In the genomic region with DNA sequence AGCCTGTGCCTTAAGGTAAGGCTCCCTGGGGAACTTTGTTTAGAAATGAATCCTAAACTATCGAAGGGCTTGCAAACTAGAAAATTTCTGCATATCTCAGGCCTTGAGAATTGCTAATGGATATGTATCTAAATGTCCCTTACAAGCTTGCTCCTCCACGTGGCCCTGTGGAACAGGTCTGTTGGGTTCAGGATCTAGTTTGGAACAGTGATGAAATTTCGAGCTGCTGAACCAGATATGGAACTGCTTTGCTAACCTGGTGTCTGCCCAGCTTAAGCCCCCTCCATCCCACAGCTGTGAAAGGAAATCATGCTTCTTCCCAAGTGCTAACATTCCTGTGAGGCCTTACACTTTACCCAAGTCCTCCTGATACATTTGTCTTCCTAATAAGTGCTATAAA, we compare ENCODE assay signal across 13 cellular contexts. TPM values are rescaled to one million over a fixed set of nuclear protein-coding genes. Genes with fewer than 3 reads are reported as not detected.
DNase-seq lines count a peak whose midpoint lies in the region; ATAC-seq, FAIRE-seq and TF ChIP-seq lines count a peak whose summit lies in the region.
"Had no signal": no experiment of that assay in that cellular context is flagged by ENCODE, and none has a peak within 500 bp of the region (broad histone marks: within the 10 kb centered on the region; RNA-seq: fewer than 3 reads in every experiment).

No MANE protein-coding gene starts in this region.

- TF ChIP-seq RAD21 in GM12878 (IDR thresholded peaks at IDR 0.05; ENCODE audit: insufficient read depth, low read depth, low read length), result no peak

- no peak overlapping the region for H2AK5ac ChIP-seq in H9 (ENCODE audit: insufficient read length, low read length)

- H3K36me3 ChIP-seq in GM12878 (ENCODE audit: control insufficient read depth in 2 of 2, insufficient read depth in 2 of 2, low read length in 1 of 2), result peaks cover 0 to 7% of the 10 kb centered on the region in 2 experiments; a peak in 2 of 4 replicates

- H3K9me3 Mint-ChIP-seq in H9 (no peaks in the 10 kb centered on the region), mesothelial cell of epicardium (no peaks in the 10 kb centered on the region)

- no peak overlapping the region for H3K4ac ChIP-seq in H9 (ENCODE audit: low read depth, low read length)

- H3K14ac ChIP-seq in H9 (ENCODE audit: insufficient read depth, low read length), result no peak overlapping the region

- no peak overlapping the region for H3K18ac ChIP-seq in H9 (ENCODE audit: insufficient read length, low read depth, low read length)

- H4K20me1 ChIP-seq in H9 (ENCODE audit: control insufficient read depth, insufficient read depth, insufficient read length), result no peaks in the 10 kb centered on the region
- H4K20me1 ChIP-seq in GM12878 (ENCODE audit: control insufficient read depth, insufficient read depth), result peaks cover 3% of the 10 kb centered on the region; the same call in 1 of the 2 replicates

- no peak overlapping the region for H4K91ac ChIP-seq in H9 (ENCODE audit: insufficient read length, low read depth, low read length)

- no peak overlapping the region for H3K4me3 ChIP-seq in GM12878

- no peak overlapping the region for H3K56ac ChIP-seq in H9 (ENCODE audit: insufficient read length, low read depth, low read length)

- H3K27me3 ChIP-seq in H9 (ENCODE audit: insufficient read depth, low read length), result no peaks in the 10 kb centered on the region
- H3K27me3 ChIP-seq in GM12878 (replicated peaks in 1 of 2; ENCODE audit: control insufficient read depth in 2 of 2, insufficient read depth in 2 of 2, low read length in 1 of 2), result no peaks in the 10 kb centered on the region
- H3K27me3 ChIP-seq: BE2C had no signal

- H3K23me2 ChIP-seq in H9 (ENCODE audit: insufficient read length, low read depth, low read length, poor library complexity, severe bottlenecking), result no peaks in the 10 kb centered on the region

- H3K4me1 Mint-ChIP-seq in H9 (peaks cover 46 to 52% of the 10 kb centered on the region in 2 experiments), mesothelial cell of epicardium (peaks cover 36% of the 10 kb centered on the region)

- TF ChIP-seq POLR2A in GM12878 (IDR thresholded peaks at IDR 0.05; ENCODE audit: low read depth, low read length), result no peak

- SMC1A ChIA-PET in GM12878 (lab: Charles Lee; ENCODE audit: uncharacterized antibody, unreplicated experiment), result interaction anchor here (0.7 to 10.2 kb wide), 7 partner anchors 11 to 93 kb away, joined by 3 to 96 read pairs (median 3); partner anchors contain the start of genes CCDC134 and SREBF2

- H3K4me3 Mint-ChIP-seq in H9 (peak overlapping the region in 1 of 2 experiments; percentile 58; a peak in 2 of 5 replicates), mesothelial cell of epicardium (no peak overlapping the region)

- CTCF ChIA-PET in GM12878 (lab: Yijun Ruan, JAX), result interaction anchor here (1.1 to 3.6 kb wide), 3 partner anchors 9 to 147 kb away, joined by 4 to 26 read pairs (median 6); no protein-coding TSS in a partner anchor

- H3K27ac ChIP-seq in 22Rv1 (peak overlapping the region; percentile 55), H9 (ENCODE audit: insufficient read length, low read depth, low read length) (no peak overlapping the region), GM12878 (ENCODE audit: control insufficient read depth, insufficient read depth) (no peak overlapping the region; the same call in 1 of the 2 replicates), substantia nigra (ENCODE audit: low read depth, low read length, poor library complexity, severe bottlenecking) (no peak overlapping the region)

- no peak overlapping the region for H2BK5ac ChIP-seq in H9 (ENCODE audit: insufficient read length, low read length)

- H3K9ac ChIP-seq in H9 (ENCODE audit: extremely low read depth, insufficient read length, low read length) (no peak overlapping the region), GM12878 (ENCODE audit: control insufficient read depth, insufficient read depth, low read length) (no peak overlapping the region)

- no peak overlapping the region for H4K8ac ChIP-seq in H9 (replicated peaks; ENCODE audit: insufficient read length, low read depth, low read length)

- H3K36me3 Mint-ChIP-seq in H9 (ENCODE audit: insufficient read depth in 1 of 3, low read depth in 3 of 3) (peaks cover 5 to 37% (median 23%) of the 10 kb centered on the region in 3 experiments; a peak in 6 of 7 replicates), mesothelial cell of epicardium (peaks cover 10% of the 10 kb centered on the region)

- no peak for ATAC-seq in GM12878

- no CpG with 5 or more reads among the region's 3 CpGs for WGBS in H9 (ENCODE audit: extremely low coverage, insufficient read length, low lambda C conversion rate)
- WGBS in GM12878 (ENCODE audit: insufficient coverage, insufficient replicate concordance, low lambda C conversion rate, missing lambda C conversion rate), result 32% methylated on average over 3 of the region's 3 CpGs

- H3K9me3 ChIP-seq in H9 (ENCODE audit: control insufficient read depth, low read depth, low read length) (no peaks in the 10 kb centered on the region), GM12878 (replicated peaks; ENCODE audit: control insufficient read depth, insufficient read depth, low read length) (no peaks in the 10 kb centered on the region)
- H3K9me3 ChIP-seq: BE2C had no signal

- H3K27ac Mint-ChIP-seq in H9 (peak overlapping the region; percentile 63 to 91 (median 79); a peak in 6 of 7 replicates), mesothelial cell of epicardium (peak overlapping the region; percentile 84)

- no peak overlapping the region for H3K4me2 ChIP-seq in H9 (ENCODE audit: insufficient read depth, insufficient read length, low read length)
- peak overlapping the region; percentile 6 for H3K4me2 ChIP-seq in GM12878 (ENCODE audit: control insufficient read depth, insufficient read depth)

- RAD21 ChIA-PET in GM12878 (lab: Charles Lee; ENCODE audit: unreplicated experiment), result interaction anchor here (1.2 to 3.0 kb wide), 4 partner anchors 11 to 147 kb away, joined by 3 to 14 read pairs (median 7); partner anchors contain the start of gene SREBF2

- POLR2A ChIA-PET in GM12878 (lab: Charles Lee), result interaction anchor here (1.1 to 9.4 kb wide), 4 partner anchors 10 to 44 kb away, joined by 3 to 135 read pairs (median 38); partner anchors contain the start of genes CCDC134 and SREBF2

- no peak overlapping the region for H2AFZ ChIP-seq in H9 (ENCODE audit: low read length)
- H2AFZ ChIP-seq in GM12878 (ENCODE audit: control insufficient read depth, low read depth, low read length), result no peak overlapping the region

- no peak for FAIRE-seq in GM12878 (lab: Jason Lieb, UNC)
- FAIRE-seq: islet of Langerhans had no signal

- H3K23ac ChIP-seq in H9 (ENCODE audit: insufficient read length, low read depth, low read length), result no peak overlapping the region

- H2BK120ac ChIP-seq in H9 (ENCODE audit: low read depth, low read length, poor library complexity, severe bottlenecking), result no peak overlapping the region

- no peak for TF ChIP-seq EP300 in GM12878 (IDR thresholded peaks at IDR 0.05; ENCODE audit: borderline replicate concordance in 1 of 2, control insufficient read depth in 1 of 2, low read depth in 2 of 2, low read length in 2 of 2)

- TF ChIP-seq CTCF in 22Rv1 (IDR thresholded peaks at IDR 0.05), result no peak
- no peak for TF ChIP-seq CTCF in H9 (conservative IDR thresholded peaks at IDR 0.05)
- TF ChIP-seq CTCF in GM12878 (IDR thresholded peaks at IDR 0.05 in 2 of 3, conservative IDR thresholded peaks at IDR 0.05 in 1 of 3; ENCODE audit: control insufficient read depth in 2 of 3, extremely low read depth in 1 of 3, insufficient read depth in 1 of 3, low read depth in 3 of 3, low read length in 3 of 3), result no peak
- TF ChIP-seq CTCF in mesothelial cell of epicardium (IDR thresholded peaks at IDR 0.05; ENCODE audit: unreplicated experiment), result no peak

- no peak overlapping the region for H2BK20ac ChIP-seq in H9 (ENCODE audit: low read depth, low read length, poor library complexity, severe bottlenecking)

- H3K4me1 ChIP-seq in H9 (ENCODE audit: insufficient read depth, low read length) (peaks cover 29% of the 10 kb centered on the region), GM12878 (ENCODE audit: control insufficient read depth, insufficient read depth, low read length) (peaks cover 29% of the 10 kb centered on the region)

- in situ Hi-C loops in GM12878 (cut with MboI), result no loop called here

- no peak overlapping the region for H2BK12ac ChIP-seq in H9 (ENCODE audit: insufficient read length, low read depth, low read length)

- no peak for DNase-seq in H9
- DNase-seq in GM12878 (ENCODE audit: low read depth, low spot score), result no peak
- no peak for DNase-seq in mesothelial cell of epicardium (ENCODE audit: low spot score in 2 of 2, unreplicated experiment in 2 of 2)
- no peak for DNase-seq in DMS114 treated with DMSO at 0.1 percent for 48 hours (lab: John Stamatoyannopoulos, UW; ENCODE audit: unreplicated experiment)
- no peak for DNase-seq in NCI-H226
- no peak for DNase-seq in head of caudate nucleus
- no peak for DNase-seq in substantia nigra (lab: John Stamatoyannopoulos, UW)
- DNase-seq: activated effector memory CD4-positive, alpha-beta T cell treated with anti-CD3 and anti-CD28 coated beads, Interleukin-2, amount 50 U/mL, for 16 hours; BE2C; cerebellar nuclear complex; occipital lobe had no signal

- H3K79me2 ChIP-seq in H9 (ENCODE audit: insufficient read depth, low read length) (peaks cover 73% of the 10 kb centered on the region), GM12878 (ENCODE audit: control insufficient read depth, insufficient read depth, low read length) (peaks cover 97% of the 10 kb centered on the region)

- no peak overlapping the region for H3T11ph ChIP-seq in H9 (ENCODE audit: low read length)

- H3K27me3 Mint-ChIP-seq in H9 (ENCODE audit: low read depth) (no peaks in the 10 kb centered on the region), mesothelial cell of epicardium (ENCODE audit: low read depth) (no peaks in the 10 kb centered on the region)

- H3K79me1 ChIP-seq in H9 (ENCODE audit: insufficient read depth, low read depth, low read length, poor library complexity, severe bottlenecking), result peaks cover 9% of the 10 kb centered on the region

- intact Hi-C loops in GM12878 (cut with micrococcal nuclease; ENCODE audit: unreplicated experiment) (no loop called here), head of caudate nucleus (cut with DNase I) (no loop called here)

- no peak overlapping the region for H2BK15ac ChIP-seq in H9 (ENCODE audit: low read depth, low read length)

- BruUV-seq in GM12878 (replicated peaks; lab: Mats Ljungman, UMichigan), result no TSS peak

- H4K5ac ChIP-seq in H9 (ENCODE audit: insufficient read length, low read depth, low read length), result no peak overlapping the region

RNA-seq across cellular contexts. Expression of gene SREBF2, which starts 11.6 kb away (rescaled TPM):
- total RNA-seq in H9 (2021) (144 and 146 TPM in 2 replicates), GM12878 (2014; rRNA removed) (62.9 and 75.3 TPM in 2 replicates), GM12878 (2014; rRNA removed; fragmentation: Illumina TruSeq; extraction: Trizol) (52.2 and 56.3 TPM in 2 replicates), GM12878 (2021) (171 and 177 TPM in 2 replicates), mesothelial cell of epicardium (127 to 130 TPM (median 129 TPM) in 3 replicates)
- total RNA-seq in GM12878 (2013; cell fraction: nucleolus; rRNA removed), result 537 and 614 TPM in 2 replicates
- 105 TPM for polyA plus RNA-seq in GM12878 (2011; ENCODE audit: low read depth)
- polyA plus RNA-seq in GM12878 (2011; rRNA removed) (94.7 and 124 TPM in 2 replicates), GM12878 (2014; fragmentation: Illumina TruSeq; extraction: Trizol) (144 and 150 TPM in 2 replicates), GM12878 (2014; fragmentation: Nextera tagmentation; extraction: Ambion mirVana) (1 to 10 TPM; 2.4 to 3.6 TPM), GM12878 (2014; rRNA removed) (160 and 184 TPM in 2 replicates), GM12878 (2016; fragmentation: Nextera tagmentation; extraction: Ambion mirVana) (10 to 100 TPM; 73.8 to 82.3 TPM)
- polyA plus RNA-seq in GM12878 (2011; cell fraction: cytosol; rRNA removed), result 139 and 162 TPM in 2 replicates
- polyA plus RNA-seq in GM12878 (2011; cell fraction: nucleus; rRNA removed), result 458 and 495 TPM in 2 replicates
- polyA plus RNA-seq in GM12878 (2012), result 149 and 160 TPM in 2 replicates
- 180 and 262 TPM in 2 replicates for polyA minus RNA-seq in GM12878 (2011; rRNA and poly(A)+ RNA removed)
- 77.4 and 82.9 TPM in 2 replicates for polyA minus RNA-seq in GM12878 (2011; cell fraction: cytosol; rRNA and poly(A)+ RNA removed)
- 89.6 and 141 TPM in 2 replicates for polyA minus RNA-seq in GM12878 (2011; cell fraction: nucleus; rRNA and poly(A)+ RNA removed)

RNA-seq across cellular contexts. Expression of gene CCDC134, which starts 44.0 kb away (rescaled TPM):
- 19.3 and 20.7 TPM in 2 replicates for total RNA-seq in H9 (2021)
- 19.5 and 23.0 TPM in 2 replicates for total RNA-seq in GM12878 (2013; cell fraction: nucleolus; rRNA removed)
- 14.5 and 15.8 TPM in 2 replicates for total RNA-seq in GM12878 (2014; rRNA removed)
- 11.8 and 13.6 TPM in 2 replicates for total RNA-seq in GM12878 (2014; rRNA removed; fragmentation: Illumina TruSeq; extraction: Trizol)
- total RNA-seq in GM12878 (2021), result 18.2 and 19.3 TPM in 2 replicates
- 2.9 TPM for polyA plus RNA-seq in GM12878 (2011; ENCODE audit: low read depth)
- 4.7 and 8.2 TPM in 2 replicates for polyA plus RNA-seq in GM12878 (2011; rRNA removed)
- 12.0 and 15.1 TPM in 2 replicates for polyA plus RNA-seq in GM12878 (2011; cell fraction: cytosol; rRNA removed)
- polyA plus RNA-seq in GM12878 (2011; cell fraction: nucleus; rRNA removed), result 12.0 and 13.9 TPM in 2 replicates
- 4.8 and 5.4 TPM in 2 replicates for polyA plus RNA-seq in GM12878 (2012)
- 9.1 and 10.6 TPM in 2 replicates for polyA plus RNA-seq in GM12878 (2014; fragmentation: Illumina TruSeq; extraction: Trizol)
- polyA plus RNA-seq in GM12878 (2014; fragmentation: Nextera tagmentation; extraction: Ambion mirVana), result 1 to 10 TPM in 1 of 2 experiments, under 1 TPM in 1; 0.35 to 1.2 TPM
- 10.7 and 14.0 TPM in 2 replicates for polyA plus RNA-seq in GM12878 (2014; rRNA removed)
- polyA plus RNA-seq in GM12878 (2016; fragmentation: Nextera tagmentation; extraction: Ambion mirVana), result 10 to 100 TPM; 12.8 to 14.4 TPM
- 22.6 and 41.9 TPM in 2 replicates for polyA minus RNA-seq in GM12878 (2011; rRNA and poly(A)+ RNA removed)
- polyA minus RNA-seq in GM12878 (2011; cell fraction: cytosol; rRNA and poly(A)+ RNA removed), result 11.0 and 13.6 TPM in 2 replicates
- 7.3 and 9.1 TPM in 2 replicates for polyA minus RNA-seq in GM12878 (2011; cell fraction: nucleus; rRNA and poly(A)+ RNA removed)
- 16.9 to 19.1 TPM (median 18.4 TPM) in 3 replicates for total RNA-seq in mesothelial cell of epicardium
